Comparison of ENCODE assay signal across 2 cellular contexts in genomic region chr15:25563571-25563970, GRCh38.
TF ChIP-seq lines count a peak whose summit lies in the region.

No MANE protein-coding gene starts in this region.

TF ChIP-seq in GM23338, 12 proteins besides CTCF, POLR2A, EP300 and RAD21 (continued from another document):
- TF ChIP-seq ZNF114 (CRISPR knock-in tag; IDR thresholded peaks at IDR 0.05) (no peak), CREB1 (CRISPR knock-in tag; IDR thresholded peaks at IDR 0.05; ENCODE audit: low read depth) (no peak), ZNF331 (CRISPR knock-in tag; IDR thresholded peaks at IDR 0.05; ENCODE audit: low read depth) (no peak), JUNB (IDR thresholded peaks at IDR 0.05; ENCODE audit: unreplicated experiment) (no peak), POLR2AphosphoS5 (IDR thresholded peaks at IDR 0.05; ENCODE audit: low read depth) (no peak), EZH2phosphoT487 (IDR thresholded peaks at IDR 0.05; ENCODE audit: unreplicated experiment) (no peak), STAT1 (IDR thresholded peaks at IDR 0.05; ENCODE audit: unreplicated experiment) (no peak), NANOG (IDR thresholded peaks at IDR 0.05; ENCODE audit: borderline replicate concordance) (no peak), REST (IDR thresholded peaks at IDR 0.05; ENCODE audit: unreplicated experiment) (no peak)
- TF ChIP-seq, protein P1, sequence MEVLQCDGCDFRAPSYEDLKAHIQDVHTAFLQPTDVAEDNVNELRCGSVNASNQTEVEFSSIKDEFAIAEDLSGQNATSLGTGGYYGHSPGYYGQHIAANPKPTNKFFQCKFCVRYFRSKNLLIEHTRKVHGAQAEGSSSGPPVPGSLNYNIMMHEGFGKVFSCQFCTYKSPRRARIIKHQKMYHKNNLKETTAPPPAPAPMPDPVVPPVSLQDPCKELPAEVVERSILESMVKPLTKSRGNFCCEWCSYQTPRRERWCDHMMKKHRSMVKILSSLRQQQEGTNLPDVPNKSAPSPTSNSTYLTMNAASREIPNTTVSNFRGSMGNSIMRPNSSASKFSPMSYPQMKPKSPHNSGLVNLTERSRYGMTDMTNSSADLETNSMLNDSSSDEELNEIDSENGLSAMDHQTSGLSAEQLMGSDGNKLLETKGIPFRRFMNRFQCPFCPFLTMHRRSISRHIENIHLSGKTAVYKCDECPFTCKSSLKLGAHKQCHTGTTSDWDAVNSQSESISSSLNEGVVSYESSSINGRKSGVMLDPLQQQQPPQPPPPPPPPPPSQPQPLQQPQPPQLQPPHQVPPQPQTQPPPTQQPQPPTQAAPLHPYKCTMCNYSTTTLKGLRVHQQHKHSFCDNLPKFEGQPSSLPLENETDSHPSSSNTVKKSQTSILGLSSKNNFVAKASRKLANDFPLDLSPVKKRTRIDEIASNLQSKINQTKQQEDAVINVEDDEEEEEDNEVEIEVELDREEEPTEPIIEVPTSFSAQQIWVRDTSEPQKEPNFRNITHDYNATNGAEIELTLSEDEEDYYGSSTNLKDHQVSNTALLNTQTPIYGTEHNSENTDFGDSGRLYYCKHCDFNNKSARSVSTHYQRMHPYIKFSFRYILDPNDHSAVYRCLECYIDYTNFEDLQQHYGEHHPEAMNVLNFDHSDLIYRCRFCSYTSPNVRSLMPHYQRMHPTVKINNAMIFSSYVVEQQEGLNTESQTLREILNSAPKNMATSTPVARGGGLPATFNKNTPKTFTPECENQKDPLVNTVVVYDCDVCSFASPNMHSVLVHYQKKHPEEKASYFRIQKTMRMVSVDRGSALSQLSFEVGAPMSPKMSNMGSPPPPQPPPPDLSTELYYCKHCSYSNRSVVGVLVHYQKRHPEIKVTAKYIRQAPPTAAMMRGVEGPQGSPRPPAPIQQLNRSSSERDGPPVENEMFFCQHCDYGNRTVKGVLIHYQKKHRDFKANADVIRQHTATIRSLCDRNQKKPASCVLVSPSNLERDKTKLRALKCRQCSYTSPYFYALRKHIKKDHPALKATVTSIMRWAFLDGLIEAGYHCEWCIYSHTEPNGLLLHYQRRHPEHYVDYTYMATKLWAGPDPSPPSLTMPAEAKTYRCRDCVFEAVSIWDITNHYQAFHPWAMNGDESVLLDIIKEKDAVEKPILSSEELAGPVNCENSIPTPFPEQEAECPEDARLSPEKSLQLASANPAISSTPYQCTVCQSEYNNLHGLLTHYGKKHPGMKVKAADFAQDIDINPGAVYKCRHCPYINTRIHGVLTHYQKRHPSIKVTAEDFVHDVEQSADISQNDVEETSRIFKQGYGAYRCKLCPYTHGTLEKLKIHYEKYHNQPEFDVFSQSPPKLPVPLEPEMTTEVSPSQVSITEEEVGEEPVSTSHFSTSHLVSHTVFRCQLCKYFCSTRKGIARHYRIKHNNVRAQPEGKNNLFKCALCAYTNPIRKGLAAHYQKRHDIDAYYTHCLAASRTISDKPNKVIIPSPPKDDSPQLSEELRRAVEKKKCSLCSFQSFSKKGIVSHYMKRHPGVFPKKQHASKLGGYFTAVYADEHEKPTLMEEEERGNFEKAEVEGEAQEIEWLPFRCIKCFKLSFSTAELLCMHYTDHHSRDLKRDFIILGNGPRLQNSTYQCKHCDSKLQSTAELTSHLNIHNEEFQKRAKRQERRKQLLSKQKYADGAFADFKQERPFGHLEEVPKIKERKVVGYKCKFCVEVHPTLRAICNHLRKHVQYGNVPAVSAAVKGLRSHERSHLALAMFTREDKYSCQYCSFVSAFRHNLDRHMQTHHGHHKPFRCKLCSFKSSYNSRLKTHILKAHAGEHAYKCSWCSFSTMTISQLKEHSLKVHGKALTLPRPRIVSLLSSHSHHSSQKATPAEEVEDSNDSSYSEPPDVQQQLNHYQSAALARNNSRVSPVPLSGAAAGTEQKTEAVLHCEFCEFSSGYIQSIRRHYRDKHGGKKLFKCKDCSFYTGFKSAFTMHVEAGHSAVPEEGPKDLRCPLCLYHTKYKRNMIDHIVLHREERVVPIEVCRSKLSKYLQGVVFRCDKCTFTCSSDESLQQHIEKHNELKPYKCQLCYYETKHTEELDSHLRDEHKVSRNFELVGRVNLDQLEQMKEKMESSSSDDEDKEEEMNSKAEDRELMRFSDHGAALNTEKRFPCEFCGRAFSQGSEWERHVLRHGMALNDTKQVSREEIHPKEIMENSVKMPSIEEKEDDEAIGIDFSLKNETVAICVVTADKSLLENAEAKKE (CRISPR knock-in tag; IDR thresholded peaks at IDR 0.05), result no peak

TF ChIP-seq in H1, 55 proteins besides CTCF, POLR2A, EP300 and RAD21 (continued from another document):
- TF ChIP-seq NANOG (IDR thresholded peaks at IDR 0.05; ENCODE audit: insufficient read depth, low read depth, low read length, poor library complexity, severe bottlenecking) (no peak), ZNF274 (IDR thresholded peaks at IDR 0.05; ENCODE audit: borderline replicate concordance, extremely low read depth, low read length) (no peak), KDM4A (IDR thresholded peaks at IDR 0.05; ENCODE audit: low read depth, low read length, severe bottlenecking) (no peak), HDAC2 (IDR thresholded peaks at IDR 0.05; ENCODE audit: borderline replicate concordance in 1 of 2, low read depth in 2 of 2, low read length in 2 of 2) (no peak)
